Comparison of ENCODE assay signal across 8 cellular contexts in the genomic region with DNA sequence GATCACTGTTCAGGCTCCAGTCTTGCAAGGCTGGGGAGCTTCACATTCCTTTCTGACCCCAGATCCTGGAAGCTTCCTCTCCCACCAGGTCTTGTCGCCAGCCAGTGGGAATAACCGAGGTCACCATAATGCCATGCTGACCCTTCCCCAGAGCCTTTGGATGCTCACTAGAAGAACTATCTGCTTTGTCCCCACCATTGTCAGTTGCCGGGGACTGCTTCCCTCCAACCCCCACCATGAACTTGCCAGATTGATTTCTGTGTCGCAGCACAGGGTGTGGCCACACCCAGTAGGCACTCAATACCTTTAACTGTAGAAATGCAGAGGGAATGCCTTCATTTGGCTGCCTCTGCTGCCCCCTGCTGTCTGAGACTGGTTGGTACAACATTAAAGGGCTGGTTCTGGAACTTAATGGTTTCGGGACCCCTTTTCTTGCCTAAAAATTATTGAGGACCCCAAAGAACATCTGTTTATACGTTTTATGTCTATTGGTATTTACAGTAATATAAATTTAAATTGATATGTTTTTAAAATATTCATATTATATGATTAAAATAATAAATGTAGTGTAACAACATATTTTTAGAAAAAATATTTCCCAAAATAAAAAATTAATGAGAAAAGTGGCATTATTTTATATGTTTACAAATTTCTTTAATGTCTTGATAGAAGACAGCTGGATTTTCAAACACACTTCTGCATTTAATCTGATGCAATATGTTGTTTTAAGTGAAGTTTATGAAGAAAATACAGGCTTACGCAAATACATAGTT. TPM values are rescaled to one million over a fixed set of nuclear protein-coding genes. Genes with fewer than 3 reads are reported as not detected.
DNase-seq lines count a peak whose midpoint lies in the region; ATAC-seq and TF ChIP-seq lines count a peak whose summit lies in the region.

No MANE protein-coding gene starts in this region.

- peak; percentile 77 for TF ChIP-seq CTCF in GM12872 (IDR thresholded peaks at IDR 0.05; ENCODE audit: insufficient read depth, low read depth, low read length)
- peak; percentile 81 for TF ChIP-seq CTCF in cardiac muscle cell (IDR thresholded peaks at IDR 0.05; ENCODE audit: low read depth, low read length)

- no peak overlapping the region for H3K27ac ChIP-seq in cardiac muscle cell

- H3K9me3 ChIP-seq in cardiac muscle cell (ENCODE audit: low read depth), result no peaks in the 10 kb centered on the region

- no peak for ATAC-seq in GM21737 (IDR thresholded peaks at IDR 0.05; ENCODE audit: unreplicated experiment)
- no peak for ATAC-seq in GM18870 (IDR thresholded peaks at IDR 0.05; ENCODE audit: unreplicated experiment)

- no peaks in the 10 kb centered on the region for H3K27me3 ChIP-seq in cardiac muscle cell

- CTCF ChIA-PET in activated naive CD4-positive, alpha-beta T cell treated with anti-CD3 and anti-CD28 coated beads, Interleukin-2, amount 10 ng/mL, durations not matched to agents 7 days and 5 days (lab: Charles Lee), result interaction anchor here (0.6 to 8.6 kb wide), 29 partner anchors 8 to 253 kb away, joined by 3 to 174 read pairs (median 4); partner anchors contain the start of gene SERPINH1

- no peaks in the 10 kb centered on the region for H3K36me3 ChIP-seq in cardiac muscle cell

- DNase-seq in NAMALWA (ENCODE audit: low spot score) (peak; percentile 91), SKM-1 treated with dmso at 0.1 percent for 144 hours (lab: John Stamatoyannopoulos, UW; ENCODE audit: unreplicated experiment) (peak; percentile 65), cardiac muscle cell (ENCODE audit: low read depth in 1 of 2, low spot score in 1 of 2) (peak; percentile 62 to 79), putamen (ENCODE audit: low spot score) (peak; percentile 40)
- DNase-seq in activated naive CD4-positive, alpha-beta T cell treated with anti-CD3 and anti-CD28 coated beads, Interleukin-2, amount 10 ng/mL, durations not matched to agents 7 days and 5 days, result peak; percentile 89

- no peaks in the 10 kb centered on the region for H3K9me3 Mint-ChIP-seq in activated naive CD4-positive, alpha-beta T cell treated with anti-CD3 and anti-CD28 coated beads, Interleukin-2, amount 10 ng/mL, durations not matched to agents 7 days and 5 days

- H3K4me3 ChIP-seq in cardiac muscle cell, result no peak overlapping the region

- H3K27ac Mint-ChIP-seq in activated naive CD4-positive, alpha-beta T cell treated with anti-CD3 and anti-CD28 coated beads, Interleukin-2, amount 10 ng/mL, durations not matched to agents 7 days and 5 days, result peak overlapping the region; percentile 19

- H3K4me1 Mint-ChIP-seq in activated naive CD4-positive, alpha-beta T cell treated with anti-CD3 and anti-CD28 coated beads, Interleukin-2, amount 10 ng/mL, durations not matched to agents 7 days and 5 days, result peaks cover 64% of the 10 kb centered on the region

- H3K27me3 Mint-ChIP-seq in activated naive CD4-positive, alpha-beta T cell treated with anti-CD3 and anti-CD28 coated beads, Interleukin-2, amount 10 ng/mL, durations not matched to agents 7 days and 5 days, result peaks cover 26% of the 10 kb centered on the region

- H3K4me3 Mint-ChIP-seq in activated naive CD4-positive, alpha-beta T cell treated with anti-CD3 and anti-CD28 coated beads, Interleukin-2, amount 10 ng/mL, durations not matched to agents 7 days and 5 days, result no peak overlapping the region

- H3K4me1 ChIP-seq in cardiac muscle cell (ENCODE audit: low read depth), result peaks cover 41% of the 10 kb centered on the region

- no peaks in the 10 kb centered on the region for H3K36me3 Mint-ChIP-seq in activated naive CD4-positive, alpha-beta T cell treated with anti-CD3 and anti-CD28 coated beads, Interleukin-2, amount 10 ng/mL, durations not matched to agents 7 days and 5 days

RNA-seq across cellular contexts. Expression of gene GDPD5, which starts 6.6 kb away (rescaled TPM):
- 5.8 and 19.4 TPM in 2 replicates for total RNA-seq in cardiac muscle cell
- 6.6 and 16.6 TPM in 2 replicates for polyA plus RNA-seq in cardiac muscle cell

RNA-seq across cellular contexts. Expression of gene SERPINH1, which starts 29.7 kb away (rescaled TPM):
- 955 and 1,181 TPM in 2 replicates for total RNA-seq in cardiac muscle cell
- 441 and 444 TPM in 2 replicates for polyA plus RNA-seq in cardiac muscle cell

Comparison
In these comparisons a context has a peak if more than half of its experiments do, and no peak if none do; other contexts are left out.
1. DNase-seq: peak in every context shown above with its lines; median percentile 91 in NAMALWA; 89 in activated naive CD4-positive, alpha-beta T cell treated with anti-CD3 and anti-CD28 coated beads, Interleukin-2, amount 10 ng/mL, durations not matched to agents 7 days and 5 days; 70 in cardiac muscle cell; 65 in SKM-1 treated with dmso at 0.1 percent for 144 hours; 40 in putamen.